Comparison of ENCODE assay signal across 27 cellular contexts in the genomic region with DNA sequence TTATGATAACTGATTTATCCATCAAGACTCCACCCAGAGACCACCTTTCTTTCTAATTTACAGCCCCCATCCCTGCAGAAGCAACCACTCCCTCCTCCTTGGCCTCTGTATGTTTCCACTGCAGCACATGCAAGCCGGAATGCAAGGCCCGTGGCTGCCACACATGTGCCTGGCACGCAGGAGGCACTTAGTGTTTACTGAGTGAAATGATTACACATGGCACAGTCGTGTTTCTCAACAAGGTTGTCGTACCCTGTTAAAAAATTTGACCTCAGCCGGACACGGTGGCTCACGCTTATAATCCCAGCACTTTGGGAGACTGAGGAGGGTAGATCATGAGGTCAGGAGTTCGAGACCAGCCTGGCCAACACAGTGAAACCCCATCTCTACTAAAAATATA.
"Had no signal": no experiment of that assay in that cellular context is flagged by ENCODE, and none has a peak within 500 bp of the region (broad histone marks: within the 10 kb centered on the region; RNA-seq: fewer than 3 reads in every experiment).

No MANE protein-coding gene starts in this region.

- H3K4me3 ChIP-seq: heart right ventricle, hepatocyte, lower lobe of right lung, pancreas, prostate gland, sigmoid colon, spleen, tibial nerve, vagina had no signal

- H2AFZ ChIP-seq: hepatocyte had no signal

- H3K4me1 Mint-ChIP-seq: naive B cell; natural killer cell; nephron progenitor cell; stimulated activated effector memory CD8-positive, alpha-beta T cell treated with anti-CD3 and anti-CD28 coated beads, Interleukin-12 subunit alpha, Interleukin-12 subunit beta, amount 100 ng/mL, for 72 hours had no signal

- H3K4me2 ChIP-seq: hepatocyte had no signal

- H3K27ac ChIP-seq: heart right ventricle, hepatocyte, lower lobe of right lung, pancreas, prostate gland, sigmoid colon, spleen, tibial nerve, vagina had no signal

- H3K27me3 ChIP-seq: heart right ventricle, hepatocyte, pancreas, sigmoid colon, spleen, tibial nerve, vagina had no signal

- H3K4me3 Mint-ChIP-seq: mesothelial cell of epicardium; naive B cell; natural killer cell; nephron progenitor cell; stimulated activated effector memory CD8-positive, alpha-beta T cell treated with anti-CD3 and anti-CD28 coated beads, Interleukin-12 subunit alpha, Interleukin-12 subunit beta, amount 100 ng/mL, for 72 hours; stimulated activated naive CD8-positive, alpha-beta T cell treated with anti-CD3 and anti-CD28 coated beads, Interleukin-15, Interleukin-2, amounts not matched to agents 100 ng/mL and 50 ng/mL, for 24 hours; type B pancreatic cell had no signal

- H3K4me1 ChIP-seq: lower lobe of right lung, pancreas, prostate gland, sigmoid colon, spleen, vagina had no signal

- ATAC-seq: heart right ventricle; left ventricle myocardium superior; lower lobe of right lung; natural killer cell; pancreas; right cardiac atrium; stimulated activated effector memory CD8-positive, alpha-beta T cell treated with anti-CD3 and anti-CD28 coated beads, Interleukin-12 subunit alpha, Interleukin-12 subunit beta, amount 100 ng/mL, for 72 hours had no signal

- H3K9me3 ChIP-seq: pancreas, prostate gland, sigmoid colon, vagina had no signal

- H3K36me3 ChIP-seq: heart right ventricle, lower lobe of right lung, pancreas, prostate gland, sigmoid colon, spleen, tibial nerve, vagina had no signal

- DNase-seq: heart right ventricle; islet precursor cell; left ventricle myocardium superior; lower lobe of right lung; mammary epithelial cell; mesendoderm; naive B cell; natural killer cell; nephron progenitor cell; nucleus accumbens; pancreas; posterior cingulate gyrus; retina; right cardiac atrium; sigmoid colon; small intestine; spleen; stimulated activated CD4-positive, alpha-beta T cell treated with anti-CD3 and anti-CD28 coated beads, Interleukin-4, amount 100 ng/mL, for 24 hours; stimulated activated naive CD4-positive, alpha-beta T cell had no signal

- H3K27me3 Mint-ChIP-seq: stimulated activated naive CD8-positive, alpha-beta T cell treated with anti-CD3 and anti-CD28 coated beads, Interleukin-15, Interleukin-2, amounts not matched to agents 100 ng/mL and 50 ng/mL, for 24 hours; type B pancreatic cell had no signal

- H3K36me3 Mint-ChIP-seq: naive B cell; natural killer cell; stimulated activated effector memory CD8-positive, alpha-beta T cell treated with anti-CD3 and anti-CD28 coated beads, Interleukin-12 subunit alpha, Interleukin-12 subunit beta, amount 100 ng/mL, for 72 hours had no signal

- H3K9me3 Mint-ChIP-seq: natural killer cell; stimulated activated naive CD8-positive, alpha-beta T cell treated with anti-CD3 and anti-CD28 coated beads, Interleukin-15, Interleukin-2, amounts not matched to agents 100 ng/mL and 50 ng/mL, for 24 hours; type B pancreatic cell had no signal

- FAIRE-seq: pancreas, small intestine had no signal

- H3K27ac Mint-ChIP-seq: mesothelial cell of epicardium; naive B cell; natural killer cell; nephron progenitor cell; stimulated activated effector memory CD8-positive, alpha-beta T cell treated with anti-CD3 and anti-CD28 coated beads, Interleukin-12 subunit alpha, Interleukin-12 subunit beta, amount 100 ng/mL, for 72 hours; stimulated activated naive CD8-positive, alpha-beta T cell treated with anti-CD3 and anti-CD28 coated beads, Interleukin-15, Interleukin-2, amounts not matched to agents 100 ng/mL and 50 ng/mL, for 24 hours; type B pancreatic cell had no signal
